In genomic region chr3:53829605-53830004, GRCh38 we compare ENCODE assay signal across 30 cellular contexts. TPM values are rescaled to one million over a fixed set of nuclear protein-coding genes. Genes with fewer than 3 reads are reported as not detected.
"Had no signal": no experiment of that assay in that cellular context is flagged by ENCODE, and none has a peak within 500 bp of the region (broad histone marks: within the 10 kb centered on the region; RNA-seq: fewer than 3 reads in every experiment).

No MANE protein-coding gene starts in this region.

- H3K27me3 ChIP-seq: heart left ventricle, left lung, neural progenitor cell, neutrophil, right atrium auricular region, sigmoid colon, spleen, tibial nerve, uterus had no signal

- H3K9me3 Mint-ChIP-seq: natural killer cell; nephron progenitor cell; neural progenitor cell; stimulated activated effector memory CD8-positive, alpha-beta T cell treated with anti-CD3 and anti-CD28 coated beads, Interleukin-12 subunit alpha, Interleukin-12 subunit beta, amount 100 ng/mL, for 72 hours; stimulated activated naive CD8-positive, alpha-beta T cell treated with anti-CD3 and anti-CD28 coated beads, Interleukin-15, Interleukin-2, amounts not matched to agents 100 ng/mL and 50 ng/mL, for 24 hours; type B pancreatic cell had no signal

- H3K27me3 Mint-ChIP-seq: progenitor cell of endocrine pancreas; stimulated activated naive CD8-positive, alpha-beta T cell treated with anti-CD3 and anti-CD28 coated beads, Interleukin-15, Interleukin-2, amounts not matched to agents 100 ng/mL and 50 ng/mL, for 24 hours; type B pancreatic cell had no signal

- H3K9me3 ChIP-seq: heart left ventricle, left lung, lower lobe of right lung, neutrophil, right atrium auricular region, sigmoid colon, spleen, tibial nerve, uterus had no signal

- H3K27ac Mint-ChIP-seq: naive B cell; natural killer cell; nephron progenitor cell; neural progenitor cell; progenitor cell of endocrine pancreas; stimulated activated effector memory CD8-positive, alpha-beta T cell treated with anti-CD3 and anti-CD28 coated beads, Interleukin-12 subunit alpha, Interleukin-12 subunit beta, amount 100 ng/mL, for 72 hours; stimulated activated naive CD8-positive, alpha-beta T cell treated with anti-CD3 and anti-CD28 coated beads, Interleukin-15, Interleukin-2, amounts not matched to agents 100 ng/mL and 50 ng/mL, for 24 hours; type B pancreatic cell had no signal

- H3K36me3 Mint-ChIP-seq: naive B cell; natural killer cell; stimulated activated effector memory CD8-positive, alpha-beta T cell treated with anti-CD3 and anti-CD28 coated beads, Interleukin-12 subunit alpha, Interleukin-12 subunit beta, amount 100 ng/mL, for 72 hours had no signal

- DNase-seq: heart left ventricle; hypothalamus; kidney glomerular epithelial cell; left cardiac atrium; left lung; lower lobe of right lung; mammary epithelial cell; mesenchymal stem cell; naive B cell; natural killer cell; nephron progenitor cell; occipital lobe; sigmoid colon; small intestine; spleen; stimulated activated CD4-positive, alpha-beta T cell treated with anti-CD3 and anti-CD28 coated beads, Interleukin-4, amount 100 ng/mL, for 24 hours; stimulated activated naive CD4-positive, alpha-beta T cell; substantia nigra; uterus had no signal

- H3K36me3 ChIP-seq: heart left ventricle, left lung, lower lobe of right lung, neural progenitor cell, neutrophil, right atrium auricular region, sigmoid colon, spleen, tibial nerve, uterus had no signal

- H3K4me3 Mint-ChIP-seq: naive B cell; natural killer cell; nephron progenitor cell; neural progenitor cell; stimulated activated effector memory CD8-positive, alpha-beta T cell treated with anti-CD3 and anti-CD28 coated beads, Interleukin-12 subunit alpha, Interleukin-12 subunit beta, amount 100 ng/mL, for 72 hours; stimulated activated naive CD8-positive, alpha-beta T cell treated with anti-CD3 and anti-CD28 coated beads, Interleukin-15, Interleukin-2, amounts not matched to agents 100 ng/mL and 50 ng/mL, for 24 hours; type B pancreatic cell had no signal

- H3K4me1 ChIP-seq: heart left ventricle, lower lobe of right lung, neural progenitor cell, parathyroid adenoma, right atrium auricular region, sigmoid colon, tibial nerve, uterus had no signal

- H3K27ac ChIP-seq: heart left ventricle, left lung, lower lobe of right lung, neural progenitor cell, parathyroid adenoma, right atrium auricular region, sigmoid colon, spleen, tibial nerve, uterus had no signal

- H3K4me1 Mint-ChIP-seq: naive B cell; natural killer cell; nephron progenitor cell; neural progenitor cell; stimulated activated effector memory CD8-positive, alpha-beta T cell treated with anti-CD3 and anti-CD28 coated beads, Interleukin-12 subunit alpha, Interleukin-12 subunit beta, amount 100 ng/mL, for 72 hours had no signal

- H3K4me3 ChIP-seq: heart left ventricle, left lung, lower lobe of right lung, neural progenitor cell, right atrium auricular region, sigmoid colon, spleen, tibial nerve, uterus had no signal

- ATAC-seq: heart left ventricle; left cardiac atrium; left lung; lower lobe of right lung; natural killer cell; stimulated activated effector memory CD8-positive, alpha-beta T cell treated with anti-CD3 and anti-CD28 coated beads, Interleukin-12 subunit alpha, Interleukin-12 subunit beta, amount 100 ng/mL, for 72 hours had no signal

RNA-seq across cellular contexts. Expression of gene CHDH, which starts 16.6 kb away (rescaled TPM):
- polyA plus RNA-seq: keratinocyte had no signal

RNA-seq across cellular contexts. Expression of gene IL17RB, which starts 16.8 kb away (rescaled TPM):
- total RNA-seq: pulmonary artery endothelial cell had no signal
- polyA plus RNA-seq: keratinocyte had no signal
